In genomic region chr4:159052315-159052714, GRCh38 we compare ENCODE assay signal across 16 cellular contexts. TPM values are rescaled to one million over a fixed set of nuclear protein-coding genes. Genes with fewer than 3 reads are reported as not detected.
DNase-seq lines count a peak whose midpoint lies in the region; ATAC-seq and TF ChIP-seq lines count a peak whose summit lies in the region.
"Had no signal": no experiment of that assay in that cellular context is flagged by ENCODE, and none has a peak within 500 bp of the region (broad histone marks: within the 10 kb centered on the region; RNA-seq: fewer than 3 reads in every experiment).

No MANE protein-coding gene starts in this region.

- no peaks in the 10 kb centered on the region for H3K27me3 ChIP-seq in right atrium auricular region
- H3K27me3 ChIP-seq in PC-3 (ENCODE audit: low read length): no peaks in the 10 kb centered on the region
- H3K27me3 ChIP-seq: dorsolateral prefrontal cortex had no signal

- H3K9me3 Mint-ChIP-seq in activated B cell treated with CpG ODN at 0.5 μM for 24 hours: no peaks in the 10 kb centered on the region
- H3K9me3 Mint-ChIP-seq in activated naive CD4-positive, alpha-beta T cell treated with anti-CD3 and anti-CD28 coated beads, Interleukin-2, amount 50 U/mL, for 72 hours: no peaks in the 10 kb centered on the region
- H3K9me3 Mint-ChIP-seq: CD4-positive, alpha-beta T cell; stimulated activated effector memory CD8-positive, alpha-beta T cell treated with anti-CD3 and anti-CD28 coated beads, Interleukin-12 subunit alpha, Interleukin-12 subunit beta, amount 100 ng/mL, for 72 hours had no signal

- H4K20me1 ChIP-seq in PC-3 (ENCODE audit: low read length): no peaks in the 10 kb centered on the region

- peaks cover 0 to 5% of the 10 kb centered on the region in 2 donors for H3K4me1 ChIP-seq in right atrium auricular region
- no peaks in the 10 kb centered on the region; the same call in 1 of the 2 replicates for H3K4me1 ChIP-seq in PC-3 (ENCODE audit: insufficient read depth, low read length)

- H3K4me3 ChIP-seq in right atrium auricular region (no peak overlapping the region), PC-3 (ENCODE audit: low read length) (no peak overlapping the region)

- peak overlapping the region; percentile 56 for H3K4me3 Mint-ChIP-seq in activated B cell treated with CpG ODN at 0.5 μM for 24 hours
- H3K4me3 Mint-ChIP-seq: activated naive CD8-positive, alpha-beta T cell; CD4-positive, alpha-beta T cell had no signal

- H2AFZ ChIP-seq in PC-3 (ENCODE audit: low read length): no peak overlapping the region

- H3K36me3 ChIP-seq in right atrium auricular region (no peaks in the 10 kb centered on the region), PC-3 (ENCODE audit: low read depth, low read length) (no peaks in the 10 kb centered on the region)

- no peak for TF ChIP-seq CTCF in activated B cell treated with CpG ODN at 0.5 μM for 24 hours (IDR thresholded peaks at IDR 0.05)
- no peak for TF ChIP-seq CTCF in right atrium auricular region (IDR thresholded peaks at IDR 0.05)
- TF ChIP-seq CTCF in PC-3 (conservative IDR thresholded peaks at IDR 0.05; ENCODE audit: low read depth, low read length): no peak

- no peaks in the 10 kb centered on the region for H3K9me3 ChIP-seq in right atrium auricular region
- H3K9me3 ChIP-seq in PC-3 (ENCODE audit: low read length): no peaks in the 10 kb centered on the region

- H3K27ac ChIP-seq in right atrium auricular region (no peak overlapping the region), PC-3 (ENCODE audit: low read length) (no peak overlapping the region)
- H3K27ac ChIP-seq: dorsolateral prefrontal cortex had no signal

- DNase-seq in activated B cell treated with CpG ODN at 0.5 μM for 24 hours: no peak
- DNase-seq in SHP77 (lab: John Stamatoyannopoulos, UW): no peak
- no peak for DNase-seq in right atrium auricular region (ENCODE audit: low spot score)
- no peak for DNase-seq in activated naive CD4-positive, alpha-beta T cell treated with anti-CD3 and anti-CD28 coated beads, Interleukin-2, amount 50 U/mL, for 72 hours (ENCODE audit: low spot score in 2 of 2)
- no peak for DNase-seq in PC-3
- DNase-seq: activated CD4-positive, alpha-beta T cell treated with anti-CD3 and anti-CD28 coated beads, Interleukin-2, amount 50 U/mL, for 1 hour; CD4-positive, alpha-beta T cell; dorsolateral prefrontal cortex; IMR-90; NCI-H2227 treated with DMSO at 0.1 percent for 48 hours; SIG-M5 had no signal

- ATAC-seq in GM18520 (IDR thresholded peaks at IDR 0.05; ENCODE audit: unreplicated experiment) (peak; percentile 41), GM21526 (IDR thresholded peaks at IDR 0.05; ENCODE audit: low FRiP score, unreplicated experiment) (peak; percentile 45), HG03097 (IDR thresholded peaks at IDR 0.05; ENCODE audit: low FRiP score, unreplicated experiment) (peak; percentile 43), activated B cell treated with CpG ODN at 0.5 μM for 24 hours (ENCODE audit: low read depth) (peak; percentile 90), PC-3 (no peak)
- no peak for ATAC-seq in activated naive CD4-positive, alpha-beta T cell treated with anti-CD3 and anti-CD28 coated beads, Interleukin-2, amount 50 U/mL, for 72 hours

- peak overlapping the region; percentile 63 for H3K27ac Mint-ChIP-seq in activated B cell treated with CpG ODN at 0.5 μM for 24 hours
- H3K27ac Mint-ChIP-seq in activated naive CD4-positive, alpha-beta T cell treated with anti-CD3 and anti-CD28 coated beads, Interleukin-2, amount 50 U/mL, for 72 hours: no peak overlapping the region
- H3K27ac Mint-ChIP-seq: CD4-positive, alpha-beta T cell; stimulated activated effector memory CD8-positive, alpha-beta T cell treated with anti-CD3 and anti-CD28 coated beads, Interleukin-12 subunit alpha, Interleukin-12 subunit beta, amount 100 ng/mL, for 72 hours had no signal

- POLR2A ChIA-PET in activated B cell treated with CpG ODN at 0.5 μM for 24 hours (lab: Charles Lee) (interaction anchor here (0.9 to 1.7 kb wide), 3 partner anchors 25 to 35 kb away, joined by 3 to 9 read pairs (median 4); no protein-coding TSS in a partner anchor), PC-3 (lab: Charles Lee; ENCODE audit: unreplicated experiment) (no interaction called here)

- H3K79me2 ChIP-seq in PC-3 (ENCODE audit: low read length): no peaks in the 10 kb centered on the region

- CTCF ChIA-PET in activated B cell treated with CpG ODN at 0.5 μM for 24 hours (lab: Charles Lee): no interaction called here
- CTCF ChIA-PET in PC-3 (lab: Charles Lee): no interaction called here

- H3K36me3 Mint-ChIP-seq in activated B cell treated with CpG ODN at 0.5 μM for 24 hours (ENCODE audit: low read depth): no peaks in the 10 kb centered on the region
- no peaks in the 10 kb centered on the region for H3K36me3 Mint-ChIP-seq in activated naive CD4-positive, alpha-beta T cell treated with anti-CD3 and anti-CD28 coated beads, Interleukin-2, amount 50 U/mL, for 72 hours
- H3K36me3 Mint-ChIP-seq: activated naive CD8-positive, alpha-beta T cell; stimulated activated effector memory CD8-positive, alpha-beta T cell treated with anti-CD3 and anti-CD28 coated beads, Interleukin-12 subunit alpha, Interleukin-12 subunit beta, amount 100 ng/mL, for 72 hours had no signal

- H3K9me2 ChIP-seq in PC-3 (replicated peaks; ENCODE audit: low read length): no peaks in the 10 kb centered on the region

- H3K4me1 Mint-ChIP-seq in activated B cell treated with CpG ODN at 0.5 μM for 24 hours: peaks cover 19% of the 10 kb centered on the region

- H3K9ac ChIP-seq in PC-3 (ENCODE audit: low read length): no peak overlapping the region

- no peaks in the 10 kb centered on the region for H3F3A ChIP-seq in PC-3 (ENCODE audit: low read length, unreplicated experiment)

- peaks cover 39% of the 10 kb centered on the region for H3K27me3 Mint-ChIP-seq in activated B cell treated with CpG ODN at 0.5 μM for 24 hours

- H3K4me2 ChIP-seq in PC-3 (ENCODE audit: low read length): no peak overlapping the region

- intact Hi-C loops in activated B cell treated with CpG ODN at 0.5 μM for 24 hours (cut with micrococcal nuclease): loop anchor here (1.0 to 5.0 kb wide), 3 partner anchors 51 to 195 kb away; partner anchors contain the start of gene RAPGEF2
- intact Hi-C loops in PC-3 (cut with micrococcal nuclease): no loop called here

- BruUV-seq in PC-3 (replicated peaks; lab: Mats Ljungman, UMichigan): no TSS peak

RNA-seq across cellular contexts. Expression of gene RAPGEF2, which starts 50.6 kb away (rescaled TPM):
- 18.1 and 22.9 TPM in 2 replicates for total RNA-seq in activated B cell treated with CpG ODN at 0.5 μM for 24 hours
- 10 to 100 TPM; 49.8 to 51.5 TPM for total RNA-seq in right atrium auricular region
- 10 to 100 TPM; 11.1 to 34.8 TPM for total RNA-seq in activated naive CD4-positive, alpha-beta T cell treated with anti-CD3 and anti-CD28 coated beads, Interleukin-2, amount 50 U/mL, for 72 hours
- 21.2 and 21.7 TPM in 2 replicates for total RNA-seq in PC-3 (2014; rRNA removed)

Comparison
In these comparisons a context has a peak if more than half of its experiments do, and no peak if none do; other contexts are left out.
1. ATAC-seq: peak in GM18520 (single experiment), GM21526 (single experiment), HG03097 (single experiment) and activated B cell treated with CpG ODN at 0.5 μM for 24 hours (single experiment); none in activated naive CD4-positive, alpha-beta T cell treated with anti-CD3 and anti-CD28 coated beads, Interleukin-2, amount 50 U/mL, for 72 hours (0 of 2) and PC-3 (single experiment).